9 cellular contexts compared by ENCODE assay signal in the genomic region with DNA sequence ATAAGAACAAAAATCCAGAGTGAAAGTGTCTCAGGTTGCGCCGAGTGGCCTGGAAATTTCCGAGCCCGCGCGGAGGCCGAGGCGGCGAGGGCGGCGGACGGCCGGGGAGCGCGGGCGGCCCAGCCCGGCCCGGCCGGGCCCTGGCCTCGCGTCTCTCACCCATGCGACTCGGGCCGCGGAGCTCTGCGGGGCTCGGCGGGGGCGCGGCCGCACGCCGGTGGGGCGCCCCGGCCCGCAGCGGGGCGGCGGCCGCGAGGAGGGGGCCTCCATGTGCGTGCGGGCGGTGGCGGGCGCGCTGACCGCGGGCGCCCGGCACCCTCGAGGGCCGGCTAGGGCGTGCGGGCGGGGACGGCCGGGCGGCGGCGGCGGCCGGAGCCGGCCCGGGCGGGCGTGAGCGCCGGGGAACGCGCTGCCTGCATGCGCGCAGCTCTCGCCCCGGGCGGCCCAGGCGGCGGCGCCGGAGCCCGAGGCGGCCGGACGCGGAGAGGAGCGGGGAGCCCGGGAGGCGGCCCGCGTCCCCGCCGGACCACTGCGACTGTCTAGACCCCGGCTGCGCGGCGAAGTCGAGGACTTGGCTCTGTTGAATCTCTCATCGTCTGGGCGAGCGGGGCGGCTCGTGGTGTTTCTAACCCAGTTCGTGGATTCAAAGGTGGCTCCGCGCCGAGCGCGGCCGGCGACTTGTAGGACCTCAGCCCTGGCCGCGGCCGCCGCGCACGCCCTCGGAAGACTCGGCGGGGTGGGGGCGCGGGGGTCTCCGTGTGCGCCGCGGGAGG. TPM values are rescaled to one million over a fixed set of nuclear protein-coding genes. Genes with fewer than 3 reads are reported as not detected.
DNase-seq lines count a peak whose midpoint lies in the region; ATAC-seq and TF ChIP-seq lines count a peak whose summit lies in the region.
"Had no signal": no experiment of that assay in that cellular context is flagged by ENCODE, and none has a peak within 500 bp of the region (broad histone marks: within the 10 kb centered on the region; RNA-seq: fewer than 3 reads in every experiment).

EN2 (plus strand) TSS at position 586 of the 773 bp plus-strand sequence. CDS start 249 bp downstream, outside the sequence.

- H3K79me1 ChIP-seq in mesenchymal stem cell (replicated peaks; ENCODE audit: low read length, poor library complexity, severe bottlenecking): no peaks in the 10 kb centered on the region

- no peaks in the 10 kb centered on the region for H3K36me3 ChIP-seq in cardiac muscle cell
- no peaks in the 10 kb centered on the region for H3K36me3 ChIP-seq in body of pancreas (replicated peaks in 1 of 2; ENCODE audit: insufficient read depth in 1 of 2, low read depth in 2 of 2)
- H3K36me3 ChIP-seq in mesenchymal stem cell (ENCODE audit: control insufficient read depth in 1 of 2, insufficient read depth in 2 of 2, low read depth in 1 of 2, low read length in 2 of 2): no peaks in the 10 kb centered on the region
- no peaks in the 10 kb centered on the region for H3K36me3 ChIP-seq in urinary bladder (ENCODE audit: insufficient read depth)

- H3K9ac ChIP-seq in mesenchymal stem cell (ENCODE audit: low read length): no peak within 1 kb of the TSS

- H3K18ac ChIP-seq in mesenchymal stem cell (ENCODE audit: low read depth in 1 of 2, low read length in 2 of 2): no peak within 1 kb of the TSS

- H3K27me3 ChIP-seq in cardiac muscle cell: peaks cover 97% of the 10 kb centered on the region
- H3K27me3 ChIP-seq in body of pancreas: peaks cover 4 to 71% of the 10 kb centered on the region in 2 donors
- peaks cover 81 to 90% of the 10 kb centered on the region in 2 experiments for H3K27me3 ChIP-seq in mesenchymal stem cell (ENCODE audit: control insufficient read depth in 1 of 2, insufficient read depth in 1 of 2, low read length in 2 of 2)

- H2BK12ac ChIP-seq in mesenchymal stem cell (ENCODE audit: low read length in 2 of 2): no peak within 1 kb of the TSS

- no peak within 1 kb of the TSS for H2BK120ac ChIP-seq in mesenchymal stem cell (ENCODE audit: low read depth, low read length)

- H3K4me1 ChIP-seq in cardiac muscle cell (ENCODE audit: low read depth) (no peaks in the 10 kb centered on the region), body of pancreas (peaks cover 45% of the 10 kb centered on the region), mesenchymal stem cell (ENCODE audit: control insufficient read depth, insufficient read depth, low read depth, low read length) (peaks cover 34% of the 10 kb centered on the region), urinary bladder (ENCODE audit: insufficient read depth) (peaks cover 3% of the 10 kb centered on the region)

- peak within 1 kb of the TSS; percentile 50 for H3K4me3 ChIP-seq in cardiac muscle cell
- peak within 1 kb of the TSS; percentile 1 to 26 for H3K4me3 ChIP-seq in body of pancreas
- peak within 1 kb of the TSS; percentile 43 to 75 for H3K4me3 ChIP-seq in mesenchymal stem cell (ENCODE audit: insufficient read depth in 1 of 2, low read depth in 1 of 2, low read length in 2 of 2)
- peak within 1 kb of the TSS; percentile 40 for H3K4me3 ChIP-seq in urinary bladder (ENCODE audit: low read depth, low read length)
- H3K4me3 ChIP-seq: GM12878 had no signal

- no peak within 1 kb of the TSS for H3K23ac ChIP-seq in mesenchymal stem cell (ENCODE audit: low read length in 2 of 2)

- H3K9me3 ChIP-seq in cardiac muscle cell (ENCODE audit: low read depth) (no peaks in the 10 kb centered on the region), body of pancreas (no peaks in the 10 kb centered on the region), mesenchymal stem cell (ENCODE audit: control insufficient read depth, low read length) (peaks cover under 1% of the 10 kb centered on the region)

- H2AK5ac ChIP-seq in mesenchymal stem cell (ENCODE audit: low read length, severe bottlenecking): no peak within 1 kb of the TSS

- peak within 1 kb of the TSS; percentile 86 for H3K4me2 ChIP-seq in mesenchymal stem cell (ENCODE audit: low read length, poor library complexity, severe bottlenecking)

- DNase-seq in cardiac muscle cell (ENCODE audit: low read depth in 1 of 2, low spot score in 1 of 2): peak in 1 of 2 donors; percentile 30
- no peak for DNase-seq in Right ventricle myocardium superior
- peak in 1 of 4 donors; percentile 23 for DNase-seq in body of pancreas
- no peak for DNase-seq in mesenchymal stem cell
- DNase-seq in NCI-H2227 (lab: John Stamatoyannopoulos, UW; ENCODE audit: unreplicated experiment): no peak

- H2BK5ac ChIP-seq in mesenchymal stem cell (ENCODE audit: low read depth, low read length, poor library complexity, severe bottlenecking): no peak within 1 kb of the TSS

- no peak within 1 kb of the TSS for H3K27ac ChIP-seq in cardiac muscle cell
- no peak within 1 kb of the TSS for H3K27ac ChIP-seq in body of pancreas
- H3K27ac ChIP-seq in mesenchymal stem cell (ENCODE audit: low read length, poor library complexity, severe bottlenecking): no peak within 1 kb of the TSS
- H3K27ac ChIP-seq in urinary bladder (ENCODE audit: low read depth): no peak within 1 kb of the TSS

- H4K91ac ChIP-seq in mesenchymal stem cell (ENCODE audit: low read length): no peak within 1 kb of the TSS

- no peak for ATAC-seq in Right ventricle myocardium superior (ENCODE audit: poor library complexity)
- peak; percentile 51 for ATAC-seq in body of pancreas
- ATAC-seq in HG02973 (IDR thresholded peaks at IDR 0.05; ENCODE audit: unreplicated experiment): no peak
- no peak for ATAC-seq in HG02642 (IDR thresholded peaks at IDR 0.05; ENCODE audit: poor library complexity, unreplicated experiment)
- ATAC-seq: GM12878 had no signal

- no peak within 1 kb of the TSS for H2AFZ ChIP-seq in mesenchymal stem cell (ENCODE audit: low read depth, low read length)

- TF ChIP-seq CTCF in cardiac muscle cell (IDR thresholded peaks at IDR 0.05; ENCODE audit: low read depth, low read length) (no peak), body of pancreas (IDR thresholded peaks at IDR 0.05) (no peak)

- 4 to 24% methylated on average over 7 to 103 of the region's 126 CpGs for WGBS in body of pancreas, 2 donors
- WGBS in mesenchymal stem cell: 2% methylated on average over 54 of the region's 126 CpGs
- 1% methylated on average over 123 of the region's 126 CpGs for WGBS in urinary bladder

- intact Hi-C loops in Right ventricle myocardium superior (cut with DNase I): no loop called here
- intact Hi-C loops in body of pancreas (cut with DNase I): no loop called here

- no peak within 1 kb of the TSS for H2BK15ac ChIP-seq in mesenchymal stem cell (ENCODE audit: low read depth, poor library complexity, severe bottlenecking)

- no peak within 1 kb of the TSS for H3K14ac ChIP-seq in mesenchymal stem cell (ENCODE audit: low read length in 2 of 2)

- no peak within 1 kb of the TSS for H3K4ac ChIP-seq in mesenchymal stem cell (ENCODE audit: low read depth in 1 of 2, low read length in 2 of 2)

- TF ChIP-seq POLR2A in body of pancreas (IDR thresholded peaks at IDR 0.05): no peak

- H4K8ac ChIP-seq in mesenchymal stem cell (ENCODE audit: low read length): no peak within 1 kb of the TSS

RNA-seq across cellular contexts. Expression of gene EN2, which starts in this region (rescaled TPM):
- total RNA-seq in cardiac muscle cell: not detected in 2 replicates
- not detected in 2 replicates for polyA plus RNA-seq in cardiac muscle cell
- total RNA-seq in Right ventricle myocardium superior: 0.11 TPM
- not detected for total RNA-seq in body of pancreas
- polyA plus RNA-seq in mesenchymal stem cell (2013, experiment 1 of 2): not detected
- polyA plus RNA-seq in mesenchymal stem cell (2013, experiment 2 of 2): not detected
- not detected for total RNA-seq in urinary bladder
- polyA plus RNA-seq in urinary bladder: 0.06 TPM
- total RNA-seq: GM12878 had no signal
- polyA plus RNA-seq: GM12878 had no signal

Comparison
In these comparisons a context has a peak if more than half of its experiments do, and no peak if none do; other contexts are left out.
1. Peak in ATAC-seq and H3K4me3 ChIP-seq in body of pancreas; RNA of the gene not detected or under 1 TPM.